ENCODE assay signal across 13 cellular contexts in genomic region chr9:93297659-93298497, GRCh38.
A peak's percentile ranks its signal among the peaks of the same experiment; 100 is the strongest.
DNase-seq lines count a peak whose midpoint lies in the region; ATAC-seq and TF ChIP-seq lines count a peak whose summit lies in the region.
"Had no signal": no experiment of that assay in that cellular context is flagged by ENCODE, and none has a peak within 500 bp of the region (broad histone marks: within the 10 kb centered on the region; RNA-seq: fewer than 3 reads in every experiment).

No MANE protein-coding gene starts in this region.

- no peak overlapping the region for H3K27ac Mint-ChIP-seq in activated naive CD8-positive, alpha-beta T cell treated with anti-CD3 and anti-CD28 coated beads for 36 hours

- no peak overlapping the region for H3K27ac ChIP-seq in 22Rv1
- H3K27ac ChIP-seq: brain microvascular endothelial cell, hepatocyte had no signal

- TF ChIP-seq CTCF in 22Rv1 (IDR thresholded peaks at IDR 0.05) = 0 out of 2 replicates have a peak, but pooled peaks have one; percentile 9

- DNase-seq in D341Med (ENCODE audit: low spot score) (peak; percentile 36), NCI-H69 (lab: John Stamatoyannopoulos, UW) (peak; percentile 76), left colon (peak; percentile 35 to 48), dermis blood vessel endothelial cell (no peak), NCI-H2107 treated with DMSO at 0.1 percent for 48 hours (lab: John Stamatoyannopoulos, UW; ENCODE audit: unreplicated experiment) (no peak)
- DNase-seq in activated naive CD8-positive, alpha-beta T cell treated with anti-CD3 and anti-CD28 coated beads for 36 hours = no peak
- DNase-seq: brain microvascular endothelial cell, IMR-90, mesenchymal stem cell, NCI-H2171 treated with DMSO at 0.1 percent for 48 hours had no signal

- no peaks in the 10 kb centered on the region for H3K27me3 Mint-ChIP-seq in activated naive CD8-positive, alpha-beta T cell treated with anti-CD3 and anti-CD28 coated beads for 36 hours

- ATAC-seq in left colon (peak; percentile 15), GM21723 (IDR thresholded peaks at IDR 0.05; ENCODE audit: unreplicated experiment) (no peak)

- no peak overlapping the region for H3K4me3 Mint-ChIP-seq in activated naive CD8-positive, alpha-beta T cell treated with anti-CD3 and anti-CD28 coated beads for 36 hours

- intact Hi-C loops in left colon (cut with DNase I, micrococcal nuclease) = no loop called here

- H3K36me3 Mint-ChIP-seq in activated naive CD8-positive, alpha-beta T cell treated with anti-CD3 and anti-CD28 coated beads for 36 hours = no peaks in the 10 kb centered on the region

- no peaks in the 10 kb centered on the region for H3K4me1 Mint-ChIP-seq in activated naive CD8-positive, alpha-beta T cell treated with anti-CD3 and anti-CD28 coated beads for 36 hours

- no peaks in the 10 kb centered on the region for H3K9me3 Mint-ChIP-seq in activated naive CD8-positive, alpha-beta T cell treated with anti-CD3 and anti-CD28 coated beads for 36 hours

Comparison
In these comparisons a context has a peak if more than half of its experiments do, and no peak if none do; other contexts are left out.
1. DNase-seq: peak in D341Med (single experiment), NCI-H69 (single experiment) and left colon (2 of 2); none in dermis blood vessel endothelial cell (single experiment), NCI-H2107 treated with DMSO at 0.1 percent for 48 hours (single experiment) and activated naive CD8-positive, alpha-beta T cell treated with anti-CD3 and anti-CD28 coated beads for 36 hours (single experiment).